ENCODE assay signal across 8 cellular contexts in genomic region chr16:1379054-1379862, GRCh38. TPM values are rescaled to one million over a fixed set of nuclear protein-coding genes. Genes with fewer than 3 reads are reported as not detected.
DNase-seq lines count a peak whose midpoint lies in the region; ATAC-seq and TF ChIP-seq lines count a peak whose summit lies in the region.

No MANE protein-coding gene starts in this region.

- H3K4me1 ChIP-seq in right lobe of liver = peaks cover 0 to 18% (median 6%) of the 10 kb centered on the region in 4 donors

- no peak for TF ChIP-seq CTCF in CD14-positive monocyte (IDR thresholded peaks at IDR 0.05)
- TF ChIP-seq CTCF in GM20000 (IDR thresholded peaks at IDR 0.05; ENCODE audit: extremely low read depth, missing control alignments) = no peak
- no peak for TF ChIP-seq CTCF in right lobe of liver (IDR thresholded peaks at IDR 0.05)

- H3K36me3 ChIP-seq in right lobe of liver = peaks cover 0 to 6% (median 1%) of the 10 kb centered on the region in 4 donors

- peak overlapping the region; percentile 36 to 62 (median 52) for H3K27ac ChIP-seq in right lobe of liver

- WGBS in right lobe of liver (ENCODE audit: insufficient coverage, low coverage, low lambda C conversion rate, missing lambda C conversion rate) = no CpG with 5 or more reads among the region's 105 CpGs

- intact Hi-C loops in CD14-positive monocyte (cut with micrococcal nuclease) (loop anchor here in 1 of 2 donors (1.0 kb wide), 1 partner anchor 327 kb away; the partner anchor contains the start of gene MAPK8IP3), right lobe of liver (cut with DNase I) (no loop called here)
- intact Hi-C loops in activated CD4-positive, alpha-beta T cell treated with anti-CD3 and anti-CD28 coated beads, Interleukin-2, amount 10 ng/mL, durations not matched to agents 24 days and 14 days (cut with micrococcal nuclease) = loop anchor here (2.0 kb wide), 1 partner anchor 68 kb away; no protein-coding TSS in a partner anchor
- intact Hi-C loops in dendritic cell treated with granulocyte-macrophage colony-stimulating factor and Interleukin-4, amounts not matched to agents 40 ng/mL and 50 ng/mL, for 4 days (cut with micrococcal nuclease) = no loop called here

- H3K4me1 Mint-ChIP-seq in CD14-positive monocyte = peaks cover 17% of the 10 kb centered on the region
- peaks cover 13% of the 10 kb centered on the region for H3K4me1 Mint-ChIP-seq in activated CD4-positive, alpha-beta T cell treated with anti-CD3 and anti-CD28 coated beads, Interleukin-2, amount 10 ng/mL, durations not matched to agents 24 days and 14 days
- peaks cover 17% of the 10 kb centered on the region for H3K4me1 Mint-ChIP-seq in dendritic cell treated with granulocyte-macrophage colony-stimulating factor and Interleukin-4, amounts not matched to agents 40 ng/mL and 50 ng/mL, for 4 days (ENCODE audit: low read depth)

- peak; percentile 37 for TF ChIP-seq POLR2A in right lobe of liver (IDR thresholded peaks at IDR 0.05)

- peak overlapping the region; percentile 76 to 89 for H3K4me3 Mint-ChIP-seq in CD14-positive monocyte
- peak overlapping the region; percentile 82 for H3K4me3 Mint-ChIP-seq in activated CD4-positive, alpha-beta T cell treated with anti-CD3 and anti-CD28 coated beads, Interleukin-2, amount 10 ng/mL, durations not matched to agents 24 days and 14 days
- peak overlapping the region; percentile 78 for H3K4me3 Mint-ChIP-seq in dendritic cell treated with granulocyte-macrophage colony-stimulating factor and Interleukin-4, amounts not matched to agents 40 ng/mL and 50 ng/mL, for 4 days

- H3K27me3 ChIP-seq in right lobe of liver = no peaks in the 10 kb centered on the region

- no peaks in the 10 kb centered on the region for H3K9me3 Mint-ChIP-seq in CD14-positive monocyte
- no peaks in the 10 kb centered on the region for H3K9me3 Mint-ChIP-seq in activated CD4-positive, alpha-beta T cell treated with anti-CD3 and anti-CD28 coated beads, Interleukin-2, amount 10 ng/mL, durations not matched to agents 24 days and 14 days
- no peaks in the 10 kb centered on the region for H3K9me3 Mint-ChIP-seq in dendritic cell treated with granulocyte-macrophage colony-stimulating factor and Interleukin-4, amounts not matched to agents 40 ng/mL and 50 ng/mL, for 4 days

- H3K27me3 Mint-ChIP-seq in CD14-positive monocyte (ENCODE audit: low read depth in 3 of 3) = peaks cover 1 to 3% (median 2%) of the 10 kb centered on the region in 3 donors
- no peaks in the 10 kb centered on the region for H3K27me3 Mint-ChIP-seq in activated CD4-positive, alpha-beta T cell treated with anti-CD3 and anti-CD28 coated beads, Interleukin-2, amount 10 ng/mL, durations not matched to agents 24 days and 14 days
- H3K27me3 Mint-ChIP-seq in dendritic cell treated with granulocyte-macrophage colony-stimulating factor and Interleukin-4, amounts not matched to agents 40 ng/mL and 50 ng/mL, for 4 days = no peaks in the 10 kb centered on the region

- DNase-seq in CD14-positive monocyte (ENCODE audit: low spot score) (peak; percentile 89), GM20000 (ENCODE audit: low spot score) (peak; percentile 96), NCI-H2171 (lab: John Stamatoyannopoulos, UW) (peak; percentile 63), right lobe of liver (peak; percentile 87 to 95 (median 93))
- DNase-seq in activated CD4-positive, alpha-beta T cell treated with anti-CD3 and anti-CD28 coated beads, Interleukin-2, amount 10 ng/mL, durations not matched to agents 24 days and 14 days = peak; percentile 90
- peak; percentile 78 for DNase-seq in stimulated activated CD4-positive, alpha-beta T cell treated with anti-CD3 and anti-CD28 coated beads, Interleukin-4, amount 100 ng/mL, for 24 hours

- peaks cover 40 to 80% of the 10 kb centered on the region in 2 donors for H3K36me3 Mint-ChIP-seq in CD14-positive monocyte
- H3K36me3 Mint-ChIP-seq in activated CD4-positive, alpha-beta T cell treated with anti-CD3 and anti-CD28 coated beads, Interleukin-2, amount 10 ng/mL, durations not matched to agents 24 days and 14 days (ENCODE audit: low read depth) = peaks cover 7% of the 10 kb centered on the region
- H3K36me3 Mint-ChIP-seq in dendritic cell treated with granulocyte-macrophage colony-stimulating factor and Interleukin-4, amounts not matched to agents 40 ng/mL and 50 ng/mL, for 4 days (ENCODE audit: low read depth) = peaks cover 89% of the 10 kb centered on the region

- peak overlapping the region; percentile 54 to 58 (median 58) for H3K4me3 ChIP-seq in right lobe of liver

- peak; percentile 86 to 92 (median 89) for ATAC-seq in right lobe of liver
- no peak for ATAC-seq in GM21576 (IDR thresholded peaks at IDR 0.05; ENCODE audit: unreplicated experiment)

- peak overlapping the region in 4 of 7 donors; percentile 65 to 85 (median 79) for H3K27ac Mint-ChIP-seq in CD14-positive monocyte
- H3K27ac Mint-ChIP-seq in activated CD4-positive, alpha-beta T cell treated with anti-CD3 and anti-CD28 coated beads, Interleukin-2, amount 10 ng/mL, durations not matched to agents 24 days and 14 days = peak overlapping the region; percentile 92
- peak overlapping the region; percentile 70 for H3K27ac Mint-ChIP-seq in dendritic cell treated with granulocyte-macrophage colony-stimulating factor and Interleukin-4, amounts not matched to agents 40 ng/mL and 50 ng/mL, for 4 days

- H3K9me3 ChIP-seq in right lobe of liver = no peaks in the 10 kb centered on the region

RNA-seq across cellular contexts. Expression of gene GNPTG, which starts 27.5 kb away (rescaled TPM):
- 10 to 100 TPM; 74.7 to 82.5 TPM for polyA plus RNA-seq in CD14-positive monocyte
- total RNA-seq in activated CD4-positive, alpha-beta T cell treated with anti-CD3 and anti-CD28 coated beads, Interleukin-2, amount 10 ng/mL, durations not matched to agents 24 days and 14 days = 23.3 and 23.9 TPM in 2 replicates
- total RNA-seq in right lobe of liver = 10 to 100 TPM; 44.3 to 72.8 (median 63.0) TPM

RNA-seq across cellular contexts. Expression of gene TSR3, which starts 27.6 kb away (rescaled TPM):
- polyA plus RNA-seq in CD14-positive monocyte = 10 to 100 TPM; 48.2 to 73.1 TPM
- total RNA-seq in activated CD4-positive, alpha-beta T cell treated with anti-CD3 and anti-CD28 coated beads, Interleukin-2, amount 10 ng/mL, durations not matched to agents 24 days and 14 days = 81.5 and 88.2 TPM in 2 replicates
- total RNA-seq in right lobe of liver = 10 to 100 TPM; 20.7 to 66.5 (median 24.5) TPM

RNA-seq across cellular contexts. Expression of gene UNKL, which starts 35.2 kb away (rescaled TPM):
- 1 to 10 TPM; 1.2 to 2.2 TPM for polyA plus RNA-seq in CD14-positive monocyte
- 38.4 and 43.9 TPM in 2 replicates for total RNA-seq in activated CD4-positive, alpha-beta T cell treated with anti-CD3 and anti-CD28 coated beads, Interleukin-2, amount 10 ng/mL, durations not matched to agents 24 days and 14 days
- total RNA-seq in right lobe of liver = 10 to 100 TPM in 4 of 6 experiments, 1 to 10 TPM in 2; 9.0 to 14.2 (median 12.0) TPM

RNA-seq across cellular contexts. Expression of gene UQCC4, which starts 41.3 kb away (rescaled TPM):
- polyA plus RNA-seq in CD14-positive monocyte = 10 to 100 TPM; 35.3 to 48.8 TPM
- 22.3 and 24.6 TPM in 2 replicates for total RNA-seq in activated CD4-positive, alpha-beta T cell treated with anti-CD3 and anti-CD28 coated beads, Interleukin-2, amount 10 ng/mL, durations not matched to agents 24 days and 14 days
- 10 to 100 TPM in 1 of 6 experiments, 1 to 10 TPM in 5; 5.6 to 11.5 (median 6.0) TPM for total RNA-seq in right lobe of liver

RNA-seq across cellular contexts. Expression of gene BAIAP3, which starts 45.8 kb away (rescaled TPM):
- polyA plus RNA-seq in CD14-positive monocyte = not detected
- 0.30 TPM in 1 of 2 replicates, not detected in the other for total RNA-seq in activated CD4-positive, alpha-beta T cell treated with anti-CD3 and anti-CD28 coated beads, Interleukin-2, amount 10 ng/mL, durations not matched to agents 24 days and 14 days
- 1 to 10 TPM; 5.4 to 7.6 (median 5.8) TPM for total RNA-seq in right lobe of liver
